ENCODE assay signal across 1 cellular context in genomic region chr3:66797916-66798560, GRCh38.
TF ChIP-seq lines count a peak whose summit lies in the region.

No MANE protein-coding gene starts in this region.

TF ChIP-seq in H1, 55 proteins besides CTCF, POLR2A, EP300 and RAD21 (continued from another document):
- TF ChIP-seq JUND (IDR thresholded peaks at IDR 0.05; ENCODE audit: low read length) (no peak), CHD2 (IDR thresholded peaks at IDR 0.05; ENCODE audit: low read length) (peak; percentile 41; the same call in 1 of the 2 replicates), TEAD4 (IDR thresholded peaks at IDR 0.05; ENCODE audit: low read depth, low read length) (no peak), SIN3A (conservative IDR thresholded peaks at IDR 0.05 in 1 of 2, IDR thresholded peaks at IDR 0.05 in 1 of 2; ENCODE audit: low read depth in 1 of 2, low read length in 2 of 2) (no peak), ASH2L (IDR thresholded peaks at IDR 0.05; ENCODE audit: low read length) (peak; percentile 60), USF2 (IDR thresholded peaks at IDR 0.05; ENCODE audit: low read length) (no peak), SIX5 (IDR thresholded peaks at IDR 0.05; ENCODE audit: low read depth, low read length) (no peak), RXRA (IDR thresholded peaks at IDR 0.05; ENCODE audit: insufficient read depth, low read depth, low read length) (no peak), TCF12 (IDR thresholded peaks at IDR 0.05; ENCODE audit: low read depth, low read length) (peak; percentile 82), CHD1 (IDR thresholded peaks at IDR 0.05; ENCODE audit: low read depth, low read length) (no peak), SRF (IDR thresholded peaks at IDR 0.05; ENCODE audit: low read depth, low read length) (no peak), CREB1 (IDR thresholded peaks at IDR 0.05) (no peak), SIRT6 (IDR thresholded peaks at IDR 0.05; ENCODE audit: low read length) (no peak), NANOG (IDR thresholded peaks at IDR 0.05; ENCODE audit: insufficient read depth, low read depth, low read length, poor library complexity, severe bottlenecking) (peak; percentile 71), GTF2F1 (IDR thresholded peaks at IDR 0.05; ENCODE audit: borderline replicate concordance, low read depth, low read length) (no peak), ATF3 (IDR thresholded peaks at IDR 0.05; ENCODE audit: insufficient read depth, low read depth, low read length) (no peak), KDM5A (IDR thresholded peaks at IDR 0.05; ENCODE audit: low read length) (no peak), SUZ12 (IDR thresholded peaks at IDR 0.05; ENCODE audit: low read length) (no peak), SP1 (IDR thresholded peaks at IDR 0.05; ENCODE audit: low read depth, low read length) (0 out of 2 replicates have a peak, but pooled peaks have one; percentile 7), KDM1A (IDR thresholded peaks at IDR 0.05; ENCODE audit: borderline replicate concordance, low read length) (peak; percentile 50; the same call in 1 of the 2 replicates), CEBPB (IDR thresholded peaks at IDR 0.05; ENCODE audit: low read depth, low read length) (peak; percentile 9; the same call in 1 of the 2 replicates), E2F6 (IDR thresholded peaks at IDR 0.05) (no peak), RNF2 (IDR thresholded peaks at IDR 0.05; ENCODE audit: borderline replicate concordance, low read depth, low read length, missing control alignments, poor library complexity, severe bottlenecking) (no peak), SAP30 (IDR thresholded peaks at IDR 0.05; ENCODE audit: insufficient read depth, insufficient replicate concordance, low read length) (no peak), BRCA1 (IDR thresholded peaks at IDR 0.05; ENCODE audit: low read depth, low read length) (no peak)
